ENCODE assay signal across 17 cellular contexts in genomic region chr3:114442251-114442650, GRCh38.
DNase-seq lines count a peak whose midpoint lies in the region; ATAC-seq, FAIRE-seq and TF ChIP-seq lines count a peak whose summit lies in the region.
"Had no signal": no experiment of that assay in that cellular context is flagged by ENCODE, and none has a peak within 500 bp of the region (broad histone marks: within the 10 kb centered on the region; RNA-seq: fewer than 3 reads in every experiment).

No MANE protein-coding gene starts in this region.

- H2AFZ ChIP-seq in hepatocyte, result no peak overlapping the region
- H2AFZ ChIP-seq: PC-9 had no signal

- FAIRE-seq in bronchial epithelial cell (lab: Jason Lieb, UNC), result no peak

- H3K4me1 Mint-ChIP-seq in activated CD4-positive, alpha-beta T cell treated with anti-CD3 and anti-CD28 coated beads, Interleukin-2, amount 10 ng/mL, durations not matched to agents 24 days and 14 days, result no peaks in the 10 kb centered on the region
- H3K4me1 Mint-ChIP-seq: immature natural killer cell had no signal

- POLR2A ChIA-PET in AG04450 (lab: Yijun Ruan, JAX), result no interaction called here

- no peak overlapping the region for H3K27ac Mint-ChIP-seq in activated CD4-positive, alpha-beta T cell treated with anti-CD3 and anti-CD28 coated beads, Interleukin-2, amount 10 ng/mL, durations not matched to agents 24 days and 14 days
- H3K27ac Mint-ChIP-seq: immature natural killer cell; naive thymus-derived CD8-positive, alpha-beta T cell had no signal

- H3K9me2 ChIP-seq in hepatocyte (replicated peaks; ENCODE audit: insufficient read depth), result no peaks in the 10 kb centered on the region

- no peaks in the 10 kb centered on the region for H3K9me3 Mint-ChIP-seq in activated CD4-positive, alpha-beta T cell treated with anti-CD3 and anti-CD28 coated beads, Interleukin-2, amount 10 ng/mL, durations not matched to agents 24 days and 14 days
- H3K9me3 Mint-ChIP-seq: immature natural killer cell; naive thymus-derived CD8-positive, alpha-beta T cell had no signal

- DNase-seq in AG04450 (ENCODE audit: low read depth, low spot score), result peak; percentile 23
- peak; percentile 63 for DNase-seq in M059J (ENCODE audit: low read depth)
- peak; percentile 34 for DNase-seq in bronchial epithelial cell (ENCODE audit: low read depth)
- DNase-seq in lung microvascular endothelial cell (ENCODE audit: low read depth in 2 of 2), result peak; percentile 34 to 69
- DNase-seq in hepatocyte (ENCODE audit: low spot score), result no peak
- DNase-seq in DMS79 treated with DMSO at 0.1 percent for 48 hours (lab: John Stamatoyannopoulos, UW), result no peak
- DNase-seq in activated CD4-positive, alpha-beta T cell treated with anti-CD3 and anti-CD28 coated beads, Interleukin-2, amount 10 ng/mL, durations not matched to agents 24 days and 14 days, result no peak
- DNase-seq: GDM1; immature natural killer cell; MV-4-11; naive thymus-derived CD8-positive, alpha-beta T cell; NCI-H446; uterus had no signal

- no peaks in the 10 kb centered on the region for H3K4me1 ChIP-seq in hepatocyte (ENCODE audit: insufficient read depth)
- H3K4me1 ChIP-seq: uterus had no signal

- no peak overlapping the region for H3K4me2 ChIP-seq in hepatocyte
- H3K4me2 ChIP-seq: BLaER1, PC-9 had no signal

- intact Hi-C loops in activated CD4-positive, alpha-beta T cell treated with anti-CD3 and anti-CD28 coated beads, Interleukin-2, amount 10 ng/mL, durations not matched to agents 24 days and 14 days (cut with micrococcal nuclease), result no loop called here

- no peaks in the 10 kb centered on the region for H3K27me3 Mint-ChIP-seq in activated CD4-positive, alpha-beta T cell treated with anti-CD3 and anti-CD28 coated beads, Interleukin-2, amount 10 ng/mL, durations not matched to agents 24 days and 14 days
- H3K27me3 Mint-ChIP-seq: naive thymus-derived CD8-positive, alpha-beta T cell had no signal

- H3K36me3 ChIP-seq in bronchial epithelial cell (ENCODE audit: control insufficient read depth, insufficient read depth, low read length) (no peaks in the 10 kb centered on the region), hepatocyte (replicated peaks; ENCODE audit: insufficient read depth, low read depth) (no peaks in the 10 kb centered on the region)
- H3K36me3 ChIP-seq: BLaER1, uterus had no signal

- no peak for TF ChIP-seq POLR2A in GM18505 (IDR thresholded peaks at IDR 0.05; ENCODE audit: borderline replicate concordance, extremely low read depth, insufficient read depth, insufficient read length)

- H4K20me1 ChIP-seq in hepatocyte (ENCODE audit: insufficient read depth, poor library complexity, severe bottlenecking), result no peaks in the 10 kb centered on the region
- H4K20me1 ChIP-seq: BLaER1 had no signal

- no peak overlapping the region for H3K4me3 Mint-ChIP-seq in activated CD4-positive, alpha-beta T cell treated with anti-CD3 and anti-CD28 coated beads, Interleukin-2, amount 10 ng/mL, durations not matched to agents 24 days and 14 days
- H3K4me3 Mint-ChIP-seq: immature natural killer cell; naive thymus-derived CD8-positive, alpha-beta T cell had no signal

- no peaks in the 10 kb centered on the region for H3K9me3 ChIP-seq in AG04450 (ENCODE audit: control insufficient read depth, insufficient read depth, low read length)
- no peaks in the 10 kb centered on the region for H3K9me3 ChIP-seq in hepatocyte (ENCODE audit: low read depth)
- H3K9me3 ChIP-seq: BLaER1, uterus had no signal

- H3K79me2 ChIP-seq in hepatocyte, result peaks cover 11% of the 10 kb centered on the region

- CTCF ChIA-PET in AG04450 (lab: Charles Lee), result interaction anchor here (0.9 to 1.5 kb wide), 2 partner anchors 20 to 23 kb away, joined by 3 to 8 read pairs; no protein-coding TSS in a partner anchor

- H3K27me3 ChIP-seq in AG04450 (ENCODE audit: control insufficient read depth, insufficient read depth, low read length) (no peaks in the 10 kb centered on the region), bronchial epithelial cell (ENCODE audit: control insufficient read depth, insufficient read depth, low read length) (no peaks in the 10 kb centered on the region), hepatocyte (no peaks in the 10 kb centered on the region)
- H3K27me3 ChIP-seq: BLaER1, uterus had no signal

- no peak for ATAC-seq in GM18505 (IDR thresholded peaks at IDR 0.05; ENCODE audit: unreplicated experiment)
- ATAC-seq: naive thymus-derived CD8-positive, alpha-beta T cell had no signal

- H3K36me3 Mint-ChIP-seq in activated CD4-positive, alpha-beta T cell treated with anti-CD3 and anti-CD28 coated beads, Interleukin-2, amount 10 ng/mL, durations not matched to agents 24 days and 14 days (ENCODE audit: low read depth), result no peaks in the 10 kb centered on the region
- H3K36me3 Mint-ChIP-seq: immature natural killer cell; naive thymus-derived CD8-positive, alpha-beta T cell had no signal

- H3K27ac ChIP-seq in AG04450 (ENCODE audit: low read depth, low read length), result no peak overlapping the region
- H3K27ac ChIP-seq in hepatocyte, result no peak overlapping the region
- H3K27ac ChIP-seq: BLaER1, epithelial cell of prostate, PC-9, uterus had no signal

- TF ChIP-seq CTCF in AG04450 (IDR thresholded peaks at IDR 0.05; ENCODE audit: low read depth, low read length) (no peak), bronchial epithelial cell (IDR thresholded peaks at IDR 0.05; ENCODE audit: insufficient read depth, low read length, severe bottlenecking) (no peak), hepatocyte (IDR thresholded peaks at IDR 0.05; ENCODE audit: poor library complexity) (no peak)

- H3K4me3 ChIP-seq in AG04450 (ENCODE audit: low read depth, low read length), result no peak overlapping the region
- no peak overlapping the region for H3K4me3 ChIP-seq in bronchial epithelial cell (ENCODE audit: low read depth, low read length)
- no peak overlapping the region for H3K4me3 ChIP-seq in hepatocyte
- H3K4me3 ChIP-seq: BLaER1, PC-9, uterus had no signal

Comparison
In these comparisons a context has a peak if more than half of its experiments do, and no peak if none do; other contexts are left out.
1. DNase-seq: peak in AG04450 (single experiment), M059J (single experiment), bronchial epithelial cell (single experiment) and lung microvascular endothelial cell (2 of 2); none in hepatocyte (single experiment), DMS79 treated with DMSO at 0.1 percent for 48 hours (single experiment) and activated CD4-positive, alpha-beta T cell treated with anti-CD3 and anti-CD28 coated beads, Interleukin-2, amount 10 ng/mL, durations not matched to agents 24 days and 14 days (single experiment).